Comparison of ENCODE assay signal across 33 cellular contexts in the genomic region with DNA sequence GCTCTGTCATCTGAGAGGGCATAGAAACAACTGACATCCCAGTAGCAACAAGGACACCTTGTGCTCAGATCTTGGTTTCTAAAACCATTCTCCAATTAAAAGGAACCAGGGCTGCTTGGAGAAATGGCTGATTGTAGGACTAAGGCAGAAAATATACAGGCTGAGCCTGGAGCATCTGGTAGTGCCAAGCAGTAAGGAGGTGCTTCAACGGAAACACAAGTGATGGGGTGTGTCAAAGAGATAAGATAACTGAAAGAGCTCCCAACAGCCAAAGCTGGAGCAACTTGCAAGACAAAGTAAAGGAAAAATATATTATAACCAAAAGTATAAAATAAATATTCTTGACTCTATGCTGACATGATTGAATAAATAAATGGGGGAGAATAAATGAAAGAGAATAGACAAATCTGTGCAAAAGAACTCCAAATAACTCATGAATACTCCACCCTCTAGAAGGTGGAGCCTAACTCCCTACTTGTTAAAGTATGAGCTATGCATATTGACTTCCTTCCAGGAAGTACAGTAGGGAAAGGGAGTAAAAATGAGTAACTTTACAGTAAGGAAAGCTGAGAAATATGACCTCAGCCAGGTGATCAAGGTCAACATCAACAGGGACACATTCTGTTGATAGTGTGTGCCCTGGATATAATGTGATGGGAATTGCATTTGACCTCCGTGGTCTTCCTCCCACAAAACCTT.
"Had no signal": no experiment of that assay in that cellular context is flagged by ENCODE, and none has a peak within 500 bp of the region (broad histone marks: within the 10 kb centered on the region; RNA-seq: fewer than 3 reads in every experiment).

No MANE protein-coding gene starts in this region.

- H3K27me3 ChIP-seq: body of pancreas, cardiac muscle cell, neural progenitor cell, transverse colon had no signal

- DNase-seq: activated CD4-positive, alpha-beta memory T cell treated with anti-CD3 and anti-CD28 coated beads for 36 hours; activated CD4-positive, alpha-beta T cell treated with anti-CD3 and anti-CD28 coated beads, Interleukin-2, amount 10 ng/mL, durations not matched to agents 24 days and 14 days; activated CD4-positive, CD25-positive, alpha-beta regulatory T cell treated with anti-CD3 and anti-CD28 coated beads, Interleukin-2, amount 50 U/mL, for 72 hours; activated CD8-positive, alpha-beta memory T cell treated with anti-CD3 and anti-CD28 coated beads, Interleukin-2, amount 50 U/mL, for 48 hours; activated T-cell treated with anti-CD3 and anti-CD28 coated beads, Interleukin-2, amount 50 U/mL, for 24 hours; body of pancreas; cerebellar nuclear complex; dorsolateral prefrontal cortex; effector memory CD4-positive, alpha-beta T cell; foreskin fibroblast; head of caudate nucleus; hypothalamus; immature natural killer cell; kidney; lower lobe of right lung; mesenchymal stem cell; natural killer cell; occipital lobe; psoas muscle; stimulated activated CD4-positive, alpha-beta T cell treated with anti-CD3 and anti-CD28 coated beads, Interleukin-15, amount 100 ng/mL, for 24 hours; stimulated activated CD4-positive, alpha-beta T cell treated with anti-CD3 and anti-CD28 coated beads, Interleukin-2, amount 100 ng/mL, for 24 hours; stimulated activated naive CD4-positive, alpha-beta T cell treated with Interleukin-2 at 50 U/mL for 16 hours; T-helper 1 cell; transverse colon had no signal

- H3K9me3 ChIP-seq: body of pancreas, lower lobe of right lung, psoas muscle, transverse colon had no signal

- H3K36me3 ChIP-seq: cardiac muscle cell, lower lobe of right lung, neural progenitor cell, transverse colon had no signal

- H3K27ac ChIP-seq: body of pancreas, cardiac muscle cell, coronary artery, dorsolateral prefrontal cortex, lower lobe of right lung, neural progenitor cell, parathyroid adenoma, psoas muscle, transverse colon had no signal

- FAIRE-seq: endothelial cell of umbilical vein, kidney had no signal

- ATAC-seq: activated naive CD4-positive, alpha-beta T cell treated with anti-CD3 and anti-CD28 coated beads, Interleukin-2, amount 50 U/mL, for 72 hours; activated T-helper 17 cell treated with anti-CD3 and anti-CD28 coated beads, Interleukin-2, amount 50 U/mL, for 72 hours; body of pancreas; esophagus mucosa; left lobe of liver; lower lobe of right lung; natural killer cell; psoas muscle had no signal

- H3K4me3 ChIP-seq: body of pancreas, cardiac muscle cell, coronary artery, dorsolateral prefrontal cortex, lower lobe of right lung, neural progenitor cell, psoas muscle, transverse colon had no signal

- H3K4me1 ChIP-seq: lower lobe of right lung, neural progenitor cell, parathyroid adenoma, transverse colon had no signal
